ENCODE assay signal across 8 cellular contexts in the genomic region with DNA sequence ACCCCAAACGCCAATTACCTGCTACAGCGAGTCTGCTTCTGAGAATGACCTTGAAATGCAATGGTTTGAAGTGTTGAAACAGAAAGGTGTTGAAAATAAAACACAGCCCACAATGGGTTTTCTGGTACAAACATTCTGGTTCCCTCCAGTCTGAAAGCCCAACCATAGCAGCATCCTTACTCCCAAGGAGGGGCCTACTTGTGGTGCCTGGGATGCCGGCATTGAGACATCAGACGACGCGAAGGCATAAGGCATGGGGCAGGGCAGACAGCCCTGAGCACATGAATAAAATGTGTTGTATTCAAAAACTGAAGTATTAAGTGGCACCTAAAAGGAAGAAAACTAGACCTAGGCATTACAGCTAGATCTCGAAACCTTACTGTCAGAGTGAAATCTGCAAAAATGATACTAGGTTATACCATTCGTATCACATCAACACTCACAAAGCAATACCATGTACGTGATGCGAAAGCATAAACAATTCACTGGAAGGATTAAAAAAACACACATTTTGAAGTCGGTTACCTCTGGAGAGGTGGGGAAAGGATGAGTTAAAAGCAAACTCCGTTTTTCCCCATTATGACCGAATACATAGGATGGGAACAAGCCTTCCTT. TPM values are rescaled to one million over a fixed set of nuclear protein-coding genes. Genes with fewer than 3 reads are reported as not detected.
DNase-seq lines count a peak whose midpoint lies in the region; ATAC-seq and TF ChIP-seq lines count a peak whose summit lies in the region.

No MANE protein-coding gene starts in this region.

- no peaks in the 10 kb centered on the region for H3K27me3 ChIP-seq in muscle layer of colon (ENCODE audit: control insufficient read depth in 1 of 2, insufficient read depth in 2 of 2, low read length in 2 of 2)

- H3K9ac ChIP-seq in muscle layer of colon (ENCODE audit: low read length), result peak overlapping the region; percentile 52

- H3K9me3 ChIP-seq in muscle layer of colon (ENCODE audit: low read length), result no peaks in the 10 kb centered on the region

- TF ChIP-seq CTCF in LNCaP clone FGC (IDR thresholded peaks at IDR 0.05; ENCODE audit: control insufficient read depth, extremely low read depth, insufficient read depth), result no peak
- TF ChIP-seq CTCF in chondrocyte (IDR thresholded peaks at IDR 0.05), result no peak

- H3K27ac Mint-ChIP-seq in chondrocyte (ENCODE audit: unreplicated experiment), result peak overlapping the region; percentile 100

- peaks cover 8% of the 10 kb centered on the region for H3K36me3 Mint-ChIP-seq in chondrocyte (ENCODE audit: low read depth)

- H3K9me3 Mint-ChIP-seq in chondrocyte (ENCODE audit: low read depth), result no peaks in the 10 kb centered on the region

- no peak for ATAC-seq in HG02759 (IDR thresholded peaks at IDR 0.05; ENCODE audit: unreplicated experiment)
- ATAC-seq in HG02623 (IDR thresholded peaks at IDR 0.05; ENCODE audit: unreplicated experiment), result no peak

- peaks cover 25% of the 10 kb centered on the region for H3K4me1 ChIP-seq in muscle layer of colon (ENCODE audit: insufficient read depth, low read length)

- peaks cover 46% of the 10 kb centered on the region for H3K4me1 Mint-ChIP-seq in chondrocyte (ENCODE audit: low read depth)

- H3K4me3 ChIP-seq in LNCaP clone FGC (ENCODE audit: low read depth, low read length) (peak overlapping the region; percentile 85), muscle layer of colon (ENCODE audit: low read depth in 1 of 2, low read length in 2 of 2) (peak overlapping the region; percentile 95 to 98)

- peaks cover 19% of the 10 kb centered on the region for H3K36me3 ChIP-seq in muscle layer of colon (ENCODE audit: insufficient read depth, low read length)

- H3K27ac ChIP-seq in muscle layer of colon (ENCODE audit: low read depth, low read length), result peak overlapping the region; percentile 73

- H3K27me3 Mint-ChIP-seq in chondrocyte (ENCODE audit: low read depth), result no peaks in the 10 kb centered on the region

- H3K4me3 Mint-ChIP-seq in chondrocyte (ENCODE audit: unreplicated experiment), result peak overlapping the region; percentile 95

- DNase-seq in EL (peak; percentile 25), LNCaP clone FGC (ENCODE audit: low read depth) (no peak), chondrocyte (ENCODE audit: low spot score) (no peak), NAMALWA (ENCODE audit: low spot score) (no peak)
- DNase-seq in stimulated activated CD4-positive, alpha-beta T cell treated with anti-CD3 and anti-CD28 coated beads, Interleukin-4, amount 100 ng/mL, for 24 hours, result no peak

RNA-seq across cellular contexts. Expression of a gene that starts 0.8 kb away (rescaled TPM):
- 69.0 to 80.5 TPM (median 72.7 TPM) in 3 replicates for total RNA-seq in chondrocyte

RNA-seq across cellular contexts. Expression of a gene that starts 1.0 kb away (rescaled TPM):
- 62.6 to 68.6 TPM (median 62.9 TPM) in 3 replicates for total RNA-seq in chondrocyte

RNA-seq across cellular contexts. Expression of a gene that starts 25.0 kb away (rescaled TPM):
- total RNA-seq in chondrocyte, result 95.4 to 104 TPM (median 99.0 TPM) in 3 replicates
